Comparison of ENCODE assay signal across 30 cellular contexts in the genomic region with DNA sequence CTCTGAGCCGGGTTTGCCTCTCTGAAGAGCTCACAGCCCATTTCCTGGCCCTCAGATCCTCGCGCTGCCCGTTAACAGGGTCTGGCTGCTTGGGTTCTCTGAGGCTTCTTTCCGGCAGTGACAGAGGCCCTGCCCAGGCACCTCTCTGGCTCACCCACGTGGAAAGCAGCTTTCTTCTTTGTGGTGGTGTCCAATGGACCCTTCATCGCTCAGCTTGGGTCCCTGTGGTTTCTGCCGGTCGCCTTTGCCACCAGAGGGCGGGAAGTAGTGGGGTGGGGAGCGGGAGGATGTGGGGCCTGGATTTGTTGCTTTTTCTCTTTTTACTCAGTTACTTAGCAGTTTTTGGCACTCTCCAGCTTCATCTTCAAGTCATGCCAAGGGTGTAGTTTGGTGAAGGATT. TPM values are rescaled to one million over a fixed set of nuclear protein-coding genes. Genes with fewer than 3 reads are reported as not detected.
"Had no signal": no experiment of that assay in that cellular context is flagged by ENCODE, and none has a peak within 500 bp of the region (broad histone marks: within the 10 kb centered on the region; RNA-seq: fewer than 3 reads in every experiment).

No MANE protein-coding gene starts in this region.

- H3K4me3 Mint-ChIP-seq: activated CD4-positive, alpha-beta memory T cell treated with anti-CD3 and anti-CD28 coated beads, Interleukin-2, amount 10 ng/mL, durations not matched to agents 7 days and 5 days; activated CD4-positive, alpha-beta T cell treated with anti-CD3 and anti-CD28 coated beads, Interleukin-2, amount 10 ng/mL, durations not matched to agents 7 days and 5 days; activated naive CD8-positive, alpha-beta T cell; activated T-cell treated with anti-CD3 and anti-CD28 coated beads, Interleukin-2, amount 50 U/mL, for 4 hours; activated T-helper 17 cell treated with anti-CD3 and anti-CD28 coated beads, Interleukin-2, amount 50 U/mL, for 72 hours; central memory CD8-positive, alpha-beta T cell; WTC11 had no signal

- ATAC-seq: activated T-cell treated with anti-CD3 and anti-CD28 coated beads, Interleukin-2, amount 50 U/mL, for 4 hours; activated T-helper 17 cell treated with anti-CD3 and anti-CD28 coated beads, Interleukin-2, amount 50 U/mL, for 72 hours; esophagus mucosa; WTC11 had no signal

- H3K27ac ChIP-seq: brain microvascular endothelial cell had no signal

- H3K27ac Mint-ChIP-seq: activated CD4-positive, alpha-beta memory T cell treated with anti-CD3 and anti-CD28 coated beads, Interleukin-2, amount 10 ng/mL, durations not matched to agents 7 days and 5 days; activated CD4-positive, alpha-beta T cell treated with anti-CD3 and anti-CD28 coated beads, Interleukin-2, amount 10 ng/mL, durations not matched to agents 7 days and 5 days; activated naive CD8-positive, alpha-beta T cell; activated T-helper 17 cell treated with anti-CD3 and anti-CD28 coated beads, Interleukin-2, amount 50 U/mL, for 72 hours; WTC11 had no signal

- FAIRE-seq: astrocyte, bronchial epithelial cell, colon, frontal cortex had no signal

- H3K27me3 ChIP-seq: brain microvascular endothelial cell had no signal

- H3K36me3 ChIP-seq: brain microvascular endothelial cell had no signal

- H3K4me1 Mint-ChIP-seq: activated CD4-positive, alpha-beta memory T cell treated with anti-CD3 and anti-CD28 coated beads, Interleukin-2, amount 10 ng/mL, durations not matched to agents 7 days and 5 days; activated CD4-positive, alpha-beta T cell treated with anti-CD3 and anti-CD28 coated beads, Interleukin-2, amount 10 ng/mL, durations not matched to agents 7 days and 5 days; activated T-helper 17 cell treated with anti-CD3 and anti-CD28 coated beads, Interleukin-2, amount 50 U/mL, for 72 hours; central memory CD8-positive, alpha-beta T cell had no signal

- DNase-seq: activated CD4-positive, alpha-beta memory T cell treated with anti-CD3 and anti-CD28 coated beads, Interleukin-2, amount 10 ng/mL, durations not matched to agents 7 days and 5 days; activated CD4-positive, alpha-beta T cell treated with anti-CD3 and anti-CD28 coated beads for 1 hour; activated CD4-positive, alpha-beta T cell treated with anti-CD3 and anti-CD28 coated beads for 4 hours; activated CD4-positive, alpha-beta T cell treated with anti-CD3 and anti-CD28 coated beads, Interleukin-2, amount 10 ng/mL, durations not matched to agents 7 days and 5 days; activated CD4-positive, alpha-beta T cell treated with anti-CD3 and anti-CD28 coated beads, Interleukin-2, amount 50 U/mL, for 4 hours; activated CD8-positive, alpha-beta memory T cell treated with anti-CD3 and anti-CD28 coated beads, Interleukin-2, amount 50 U/mL, for 48 hours; activated effector memory CD4-positive, alpha-beta T cell treated with Interleukin-2 at 50 U/mL for 16 hours; activated gamma-delta T cell treated with Interleukin-2 at 50 U/mL for 16 hours; activated naive CD4-positive, alpha-beta T cell treated with anti-CD3 and anti-CD28 coated beads, Interleukin-2, amount 50 U/mL, for 16 hours; activated naive CD4-positive, alpha-beta T cell treated with Interleukin-2 at 50 U/mL for 16 hours; activated T-cell treated with anti-CD3 and anti-CD28 coated beads for 4 hours; activated T-cell treated with anti-CD3 and anti-CD28 coated beads, Interleukin-2, amount 50 U/mL, for 4 hours; amniotic stem cell; anterior cingulate cortex; brain microvascular endothelial cell; cortex of kidney; dermis blood vessel endothelial cell; effector CD4-positive, alpha-beta T cell; foreskin fibroblast; head of caudate nucleus; T-helper 2 cell had no signal

RNA-seq across cellular contexts. Expression of a gene that starts 15.6 kb away (rescaled TPM):
- total RNA-seq: bronchial epithelial cell, dermis blood vessel endothelial cell had no signal
